ENCODE assay signal across 12 cellular contexts in the genomic region with DNA sequence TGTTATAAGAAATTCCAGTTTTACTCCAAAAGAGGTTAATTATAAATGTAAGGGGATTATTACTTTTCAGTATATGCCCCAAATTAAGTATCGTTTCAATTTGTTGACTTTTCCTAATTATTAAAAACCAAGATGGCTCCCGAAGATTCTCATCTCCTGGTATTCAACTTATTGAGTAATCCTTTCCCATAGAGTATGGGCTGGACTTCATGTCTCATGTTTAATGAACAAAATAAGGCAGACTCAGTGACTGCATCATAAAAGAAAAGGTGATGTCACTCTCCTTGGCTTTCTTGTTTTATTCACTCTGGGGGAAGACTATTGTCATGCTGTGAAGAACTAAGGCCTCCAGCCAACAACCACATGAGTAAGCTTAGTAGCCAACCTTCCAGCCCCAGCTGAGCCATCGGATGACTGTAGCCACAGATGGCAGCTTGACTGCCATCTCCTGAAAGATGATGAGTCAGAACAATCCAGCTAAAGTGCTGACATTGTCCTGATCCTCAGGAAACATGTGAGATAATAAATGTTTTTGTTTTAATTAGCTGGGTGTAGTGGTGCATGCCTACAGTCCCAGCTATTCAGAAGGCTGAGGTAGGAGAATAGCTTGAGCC. TPM values are rescaled to one million over a fixed set of nuclear protein-coding genes. Genes with fewer than 3 reads are reported as not detected.
A peak's percentile ranks its signal among the peaks of the same experiment; 100 is the strongest.
DNase-seq lines count a peak whose midpoint lies in the region; ATAC-seq and TF ChIP-seq lines count a peak whose summit lies in the region.
"Had no signal": no experiment of that assay in that cellular context is flagged by ENCODE, and none has a peak within 500 bp of the region (broad histone marks: within the 10 kb centered on the region; RNA-seq: fewer than 3 reads in every experiment).

No MANE protein-coding gene starts in this region.

- H3K27ac Mint-ChIP-seq in stimulated activated effector memory CD8-positive, alpha-beta T cell treated with anti-CD3 and anti-CD28 coated beads, Interleukin-12 subunit alpha, Interleukin-12 subunit beta, amount 100 ng/mL, for 72 hours = no peak overlapping the region
- H3K27ac Mint-ChIP-seq: activated CD4-positive, alpha-beta T cell treated with anti-CD3 and anti-CD28 coated beads, Interleukin-2, amount 10 ng/mL, durations not matched to agents 7 days and 5 days had no signal

- TF ChIP-seq POLR2A in adrenal gland (IDR thresholded peaks at IDR 0.05) = no peak

- H3K4me2 ChIP-seq in fibroblast of lung (ENCODE audit: extremely low read depth, insufficient read depth, low read length) = no peak overlapping the region
- H3K4me2 ChIP-seq: KMS-11 had no signal

- H3K9ac ChIP-seq in fibroblast of lung (ENCODE audit: insufficient read depth, low read length) = no peak overlapping the region
- H3K9ac ChIP-seq: KMS-11 had no signal

- no peaks in the 10 kb centered on the region for H3K36me3 ChIP-seq in fibroblast of lung (ENCODE audit: control insufficient read depth, insufficient read depth, low read length)
- H3K36me3 ChIP-seq in adrenal gland (replicated peaks in 1 of 2) = no peaks in the 10 kb centered on the region

- intact Hi-C loops in adrenal gland (cut with DNase I) = no loop called here

- H3K4me3 ChIP-seq in fibroblast of lung (replicated peaks in 1 of 4; ENCODE audit: control extremely low read depth in 1 of 4, insufficient read depth in 1 of 4, low read depth in 3 of 4, low read length in 4 of 4) (no peak overlapping the region), adrenal gland (no peak overlapping the region)

- H2AFZ ChIP-seq in fibroblast of lung (ENCODE audit: low read length) = no peak overlapping the region

- H3K27ac ChIP-seq in fibroblast of lung (ENCODE audit: insufficient read depth, low read length) (no peak overlapping the region), adrenal gland (no peak overlapping the region)
- H3K27ac ChIP-seq: KMS-11 had no signal

- H3K79me2 ChIP-seq in fibroblast of lung (ENCODE audit: control insufficient read depth, insufficient read depth, low read length) = peaks cover 62% of the 10 kb centered on the region

- ATAC-seq in stimulated activated effector memory CD8-positive, alpha-beta T cell treated with anti-CD3 and anti-CD28 coated beads, Interleukin-12 subunit alpha, Interleukin-12 subunit beta, amount 100 ng/mL, for 72 hours = peak; percentile 77
- ATAC-seq: left cardiac atrium had no signal

- POLR2A ChIA-PET in HEK293T (lab: Yijun Ruan, JAX) = no interaction called here

- peak; percentile 15 for DNase-seq in activated CD4-positive, alpha-beta T cell treated with anti-CD3 and anti-CD28 coated beads for 48 hours
- DNase-seq in activated CD4-positive, alpha-beta T cell treated with anti-CD3 and anti-CD28 coated beads, Interleukin-2, amount 50 U/mL, for 4 hours = no peak
- DNase-seq in RPMI8226 (peak; percentile 45), fibroblast of lung (ENCODE audit: low read depth in 2 of 2) (peak; percentile 68 to 96), HEK293T (ENCODE audit: extremely low spot score) (no peak), adrenal gland (no peak), NCI-H1417 (lab: John Stamatoyannopoulos, UW) (no peak)
- DNase-seq in stimulated activated effector memory CD8-positive, alpha-beta T cell treated with anti-CD3 and anti-CD28 coated beads, Interleukin-12 subunit alpha, Interleukin-12 subunit beta, amount 100 ng/mL, for 72 hours (ENCODE audit: low spot score in 2 of 2) = no peak
- DNase-seq: activated CD4-positive, alpha-beta T cell treated with anti-CD3 and anti-CD28 coated beads, Interleukin-2, amount 10 ng/mL, durations not matched to agents 7 days and 5 days; left cardiac atrium had no signal

- no peak for TF ChIP-seq CTCF in fibroblast of lung (conservative IDR thresholded peaks at IDR 0.05 in 1 of 2, IDR thresholded peaks at IDR 0.05 in 1 of 2; ENCODE audit: low read depth in 1 of 2, low read length in 2 of 2)
- TF ChIP-seq CTCF in adrenal gland (IDR thresholded peaks at IDR 0.05) = no peak

- H3K27me3 ChIP-seq in fibroblast of lung (ENCODE audit: control insufficient read depth, insufficient read depth, low read length) (no peaks in the 10 kb centered on the region), adrenal gland (no peaks in the 10 kb centered on the region)

- H4K20me1 ChIP-seq in fibroblast of lung (ENCODE audit: control insufficient read depth, extremely low read depth, insufficient read depth, low read length) = no peaks in the 10 kb centered on the region

- H3K4me1 Mint-ChIP-seq in stimulated activated effector memory CD8-positive, alpha-beta T cell treated with anti-CD3 and anti-CD28 coated beads, Interleukin-12 subunit alpha, Interleukin-12 subunit beta, amount 100 ng/mL, for 72 hours = no peaks in the 10 kb centered on the region
- H3K4me1 Mint-ChIP-seq: activated CD4-positive, alpha-beta T cell treated with anti-CD3 and anti-CD28 coated beads, Interleukin-2, amount 10 ng/mL, durations not matched to agents 7 days and 5 days; central memory CD8-positive, alpha-beta T cell had no signal

- WGBS in adrenal gland, 4 donors = 82 to 94% (median 88%) methylated on average over 3 of the region's 3 CpGs

- no peaks in the 10 kb centered on the region for H3K9me3 ChIP-seq in fibroblast of lung (ENCODE audit: control insufficient read depth, insufficient read depth, low read depth, low read length)
- no peaks in the 10 kb centered on the region for H3K9me3 ChIP-seq in adrenal gland (replicated peaks in 1 of 3)

- CTCF ChIA-PET in HEK293T (lab: Yijun Ruan, JAX) = interaction anchor here (0.8 kb wide), 1 partner anchor 45 kb away, joined by 3 read pairs; no protein-coding TSS in a partner anchor

- no peaks in the 10 kb centered on the region for H3K9me3 Mint-ChIP-seq in stimulated activated effector memory CD8-positive, alpha-beta T cell treated with anti-CD3 and anti-CD28 coated beads, Interleukin-12 subunit alpha, Interleukin-12 subunit beta, amount 100 ng/mL, for 72 hours
- H3K9me3 Mint-ChIP-seq: activated CD4-positive, alpha-beta T cell treated with anti-CD3 and anti-CD28 coated beads, Interleukin-2, amount 10 ng/mL, durations not matched to agents 7 days and 5 days; central memory CD8-positive, alpha-beta T cell had no signal

- no peaks in the 10 kb centered on the region for H3K36me3 Mint-ChIP-seq in stimulated activated effector memory CD8-positive, alpha-beta T cell treated with anti-CD3 and anti-CD28 coated beads, Interleukin-12 subunit alpha, Interleukin-12 subunit beta, amount 100 ng/mL, for 72 hours

- H3K4me3 Mint-ChIP-seq in stimulated activated effector memory CD8-positive, alpha-beta T cell treated with anti-CD3 and anti-CD28 coated beads, Interleukin-12 subunit alpha, Interleukin-12 subunit beta, amount 100 ng/mL, for 72 hours = no peak overlapping the region
- H3K4me3 Mint-ChIP-seq: activated CD4-positive, alpha-beta T cell treated with anti-CD3 and anti-CD28 coated beads, Interleukin-2, amount 10 ng/mL, durations not matched to agents 7 days and 5 days; central memory CD8-positive, alpha-beta T cell had no signal

- H3K4me1 ChIP-seq in fibroblast of lung (ENCODE audit: control insufficient read depth, extremely low read depth, insufficient read depth, low read length) = no peaks in the 10 kb centered on the region
- H3K4me1 ChIP-seq in adrenal gland (replicated peaks in 1 of 2) = peaks cover 5 to 23% of the 10 kb centered on the region in 2 donors

TF ChIP-seq in HEK293T, 16 proteins besides CTCF, POLR2A, EP300 and RAD21:
- TF ChIP-seq NFRKB (IDR thresholded peaks at IDR 0.05) (no peak), SP1 (IDR thresholded peaks at IDR 0.05) (no peak), FOXA1 (IDR thresholded peaks at IDR 0.05) (no peak), FOXM1 (IDR thresholded peaks at IDR 0.05; ENCODE audit: borderline replicate concordance) (no peak)
TF ChIP-seq in HEK293T: peak in this region for 0.

RNA-seq across cellular contexts. Expression of gene IGF2BP2, which starts 17.3 kb away (rescaled TPM):
- total RNA-seq in fibroblast of lung = 26.2 and 46.1 TPM in 2 replicates
- 5.5 and 7.1 TPM in 2 replicates for polyA plus RNA-seq in fibroblast of lung
- polyA plus RNA-seq in fibroblast of lung (2012) = 72.6 and 75.1 TPM in 2 replicates
- polyA minus RNA-seq in fibroblast of lung (ENCODE audit: low replicate concordance) = 26.0 and 30.6 TPM in 2 replicates
- total RNA-seq in adrenal gland = 10 to 100 TPM in 6 of 8 donors, 1 to 10 TPM in 2; 7.0 to 26.5 (median 17.9) TPM
- 10 to 100 TPM in 2 of 3 donors, 1 to 10 TPM in 1; 8.4 to 24.7 (median 10.5) TPM for polyA plus RNA-seq in adrenal gland

Comparison
In these comparisons a context has a peak if more than half of its experiments do, and no peak if none do; other contexts are left out.
1. DNase-seq: peak in activated CD4-positive, alpha-beta T cell treated with anti-CD3 and anti-CD28 coated beads for 48 hours (single experiment), RPMI8226 (single experiment) and fibroblast of lung (2 of 2); none in activated CD4-positive, alpha-beta T cell treated with anti-CD3 and anti-CD28 coated beads, Interleukin-2, amount 50 U/mL, for 4 hours (0 of 2), stimulated activated effector memory CD8-positive, alpha-beta T cell treated with anti-CD3 and anti-CD28 coated beads, Interleukin-12 subunit alpha, Interleukin-12 subunit beta, amount 100 ng/mL, for 72 hours (0 of 2), HEK293T (single experiment), adrenal gland (0 of 7) and NCI-H1417 (0 of 3).